In the genomic region with DNA sequence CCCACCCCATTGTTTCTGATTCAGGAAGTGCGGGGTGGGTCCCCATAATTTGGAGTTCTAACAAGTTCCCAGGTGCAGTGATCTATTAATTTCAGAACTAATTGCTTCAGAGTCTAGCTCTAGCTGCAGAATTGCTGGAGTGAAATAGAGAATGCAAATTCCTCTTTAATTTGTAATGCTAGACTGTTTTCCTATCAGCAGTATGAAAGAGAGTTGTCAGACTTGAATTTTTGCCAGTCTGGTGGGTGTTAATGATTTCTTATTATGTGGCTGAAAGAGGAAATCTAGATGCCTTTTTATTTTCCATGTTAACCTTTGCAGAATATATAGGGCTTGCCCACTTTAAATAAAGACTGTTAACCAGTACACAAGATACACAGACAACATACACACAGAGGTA, we compare ENCODE assay signal across 20 cellular contexts.
"Had no signal": no experiment of that assay in that cellular context is flagged by ENCODE, and none has a peak within 500 bp of the region (broad histone marks: within the 10 kb centered on the region; RNA-seq: fewer than 3 reads in every experiment).

No MANE protein-coding gene starts in this region.

- H3K4me1 ChIP-seq: breast epithelium, sigmoid colon, upper lobe of left lung had no signal

- DNase-seq: activated CD4-positive, alpha-beta T cell treated with anti-CD3 and anti-CD28 coated beads, Interleukin-2, amount 10 ng/mL, durations not matched to agents 7 days and 5 days; activated CD8-positive, alpha-beta T cell treated with anti-CD3 and anti-CD28 coated beads, Interleukin-2, amount 10 ng/mL, durations not matched to agents 7 days and 5 days; activated naive CD4-positive, alpha-beta T cell treated with Interleukin-2 at 50 U/mL for 16 hours; activated naive CD8-positive, alpha-beta T cell treated with anti-CD3 and anti-CD28 coated beads, Interleukin-2, amount 10 ng/mL, durations not matched to agents 7 days and 5 days; activated T-cell treated with anti-CD3 and anti-CD28 coated beads, Interleukin-2, amount 50 U/mL, for 24 hours; amygdala; cortex of kidney; head of caudate nucleus; natural killer cell; sigmoid colon; spleen; stimulated activated CD4-positive, alpha-beta T cell treated with anti-CD3 and anti-CD28 coated beads, Interleukin-4, amount 100 ng/mL, for 4 hours; T1000; upper lobe of left lung had no signal

- H3K27me3 ChIP-seq: breast epithelium, sigmoid colon, spleen, upper lobe of left lung had no signal

- ATAC-seq: activated CD4-positive, CD25-positive, alpha-beta regulatory T cell treated with anti-CD3 and anti-CD28 coated beads, Interleukin-2, amount 50 U/mL, for 24 hours; activated CD8-positive, alpha-beta T cell treated with anti-CD3 and anti-CD28 coated beads, Interleukin-2, amount 10 ng/mL, durations not matched to agents 7 days and 5 days; natural killer cell; stimulated activated memory B cell treated with anti-CD40 and anti-IgM and Interleukin-4, amounts not matched to agents 10 μg/mL and 1 μg/mL and 100 μg/mL, for 72 hours had no signal

- H3K36me3 ChIP-seq: breast epithelium had no signal

- H3K4me3 ChIP-seq: breast epithelium, sigmoid colon, spleen, thoracic aorta, upper lobe of left lung had no signal

- H3K27ac ChIP-seq: breast epithelium, sigmoid colon, spleen, thoracic aorta, upper lobe of left lung had no signal

- FAIRE-seq: endometrium, frontal cortex had no signal

- H3K9me3 ChIP-seq: breast epithelium, sigmoid colon, spleen, thoracic aorta, upper lobe of left lung had no signal
